ENCODE assay signal across 10 cellular contexts in the genomic region with DNA sequence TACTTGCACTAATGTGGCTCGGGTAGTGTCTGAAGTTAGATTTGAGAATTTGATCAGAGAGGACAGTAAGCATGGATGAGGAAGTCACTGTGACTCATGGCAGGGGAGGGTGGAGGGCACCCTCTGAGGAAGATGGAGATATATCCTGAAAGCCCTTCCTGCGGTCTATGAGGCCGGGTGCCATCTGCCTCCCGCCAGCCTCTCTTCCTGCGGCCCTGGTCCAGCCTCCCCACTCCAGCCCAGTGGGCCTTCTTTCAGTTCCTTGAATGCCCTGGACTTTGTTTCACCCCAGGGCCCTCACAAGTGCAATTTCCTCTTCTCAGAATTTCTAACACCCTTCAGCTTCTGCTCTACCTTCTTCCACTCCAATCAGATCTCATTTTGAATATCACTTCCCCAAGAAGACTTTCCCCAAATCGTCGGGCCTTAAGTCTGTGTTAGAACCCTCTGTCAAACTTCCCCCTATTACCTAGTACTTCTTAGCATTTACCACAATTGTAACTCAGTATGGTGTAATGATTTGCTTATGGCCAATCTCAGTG. TPM values are rescaled to one million over a fixed set of nuclear protein-coding genes. Genes with fewer than 3 reads are reported as not detected.
DNase-seq lines count a peak whose midpoint lies in the region; ATAC-seq and TF ChIP-seq lines count a peak whose summit lies in the region.
"Had no signal": no experiment of that assay in that cellular context is flagged by ENCODE, and none has a peak within 500 bp of the region (broad histone marks: within the 10 kb centered on the region; RNA-seq: fewer than 3 reads in every experiment).

No MANE protein-coding gene starts in this region.

- no peaks in the 10 kb centered on the region for H3K36me3 ChIP-seq in sigmoid colon

- no peaks in the 10 kb centered on the region for H3K9me3 Mint-ChIP-seq in central memory CD8-positive, alpha-beta T cell

- DNase-seq in central memory CD8-positive, alpha-beta T cell (ENCODE audit: low spot score in 2 of 2), result no peak
- DNase-seq in sigmoid colon (peak; percentile 79), NCI-H1105 (lab: John Stamatoyannopoulos, UW) (no peak), dermis blood vessel endothelial cell (no peak), NCI-H510A treated with DMSO at 0.1 percent for 48 hours (lab: John Stamatoyannopoulos, UW) (no peak)
- DNase-seq in activated CD8-positive, alpha-beta memory T cell treated with anti-CD3 and anti-CD28 coated beads, Interleukin-2, amount 50 U/mL, for 4 hours, result no peak
- DNase-seq: NCI-H2029, T1000 had no signal

- WGBS in sigmoid colon, 2 donors, result 76 to 77% methylated on average over 7 of the region's 7 CpGs

- H3K4me1 Mint-ChIP-seq in central memory CD8-positive, alpha-beta T cell, result no peaks in the 10 kb centered on the region

- no peak overlapping the region for H3K4me3 Mint-ChIP-seq in central memory CD8-positive, alpha-beta T cell

- no peaks in the 10 kb centered on the region for H3K27me3 ChIP-seq in sigmoid colon

- H3K27ac Mint-ChIP-seq in central memory CD8-positive, alpha-beta T cell (ENCODE audit: low read depth), result no peak overlapping the region

- no peaks in the 10 kb centered on the region for H3K9me3 ChIP-seq in sigmoid colon

- H3K4me3 ChIP-seq in sigmoid colon, result no peak overlapping the region

- no peak for TF ChIP-seq POLR2A in sigmoid colon (IDR thresholded peaks at IDR 0.05)

- ATAC-seq in GM19023 (IDR thresholded peaks at IDR 0.05; ENCODE audit: unreplicated experiment) (peak; percentile 68), HG03469 (IDR thresholded peaks at IDR 0.05; ENCODE audit: unreplicated experiment) (peak; percentile 40)
- peak; percentile 49 for ATAC-seq in central memory CD8-positive, alpha-beta T cell (replicated peaks; ENCODE audit: extremely low read depth, poor library complexity, severe bottlenecking)

- H3K27me3 Mint-ChIP-seq in central memory CD8-positive, alpha-beta T cell, result no peaks in the 10 kb centered on the region

- H3K4me1 ChIP-seq in sigmoid colon, result peaks cover 0 to 41% (median 40%) of the 10 kb centered on the region in 4 donors

- TF ChIP-seq EP300 in sigmoid colon (IDR thresholded peaks at IDR 0.05), result no peak

- intact Hi-C loops in sigmoid colon (cut with DNase I), result loop anchor here (2.0 kb wide), 1 partner anchor 22 kb away; no protein-coding TSS in a partner anchor

- no peak for TF ChIP-seq CTCF in sigmoid colon (IDR thresholded peaks at IDR 0.05)

- peak overlapping the region in 2 of 4 donors; percentile 73 to 83 for H3K27ac ChIP-seq in sigmoid colon

- H3K36me3 Mint-ChIP-seq in central memory CD8-positive, alpha-beta T cell (ENCODE audit: insufficient read depth), result no peaks in the 10 kb centered on the region

RNA-seq across cellular contexts. Expression of a gene that starts 20.2 kb away (rescaled TPM):
- total RNA-seq in sigmoid colon (10 to 100 TPM; 14.6 to 37.6 (median 21.0) TPM), dermis blood vessel endothelial cell (5.4 and 13.4 TPM in 2 replicates)
- 10 to 100 TPM; 11.4 to 49.9 (median 18.7) TPM for polyA plus RNA-seq in sigmoid colon
